In the genomic region with DNA sequence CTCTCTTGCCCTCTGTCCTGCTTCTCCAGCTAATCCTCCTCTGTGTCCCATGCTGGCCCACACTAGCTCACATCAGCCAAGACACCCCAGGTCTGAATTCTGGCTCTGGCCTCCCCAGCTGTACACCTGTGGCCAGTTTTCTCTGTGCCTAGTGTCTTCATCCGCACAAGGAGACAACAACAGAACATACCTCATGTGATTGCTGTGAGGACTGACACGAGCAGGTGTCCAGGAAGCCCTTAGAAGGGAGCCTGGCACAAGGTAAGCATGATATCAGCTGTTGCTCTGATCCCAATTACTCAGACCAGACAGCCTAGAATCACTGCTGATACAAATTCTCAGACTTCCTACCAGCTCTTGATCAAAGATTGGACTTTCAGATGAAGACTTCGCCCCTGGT, we compare ENCODE assay signal across 1 cellular context.
TF ChIP-seq lines count a peak whose summit lies in the region.

No MANE protein-coding gene starts in this region.

TF ChIP-seq in GM23338, 12 proteins besides CTCF, POLR2A, EP300 and RAD21 (continued from another document):
- TF ChIP-seq ZNF462 (CRISPR knock-in tag; IDR thresholded peaks at IDR 0.05) (no peak), POLR2AphosphoS5 (IDR thresholded peaks at IDR 0.05; ENCODE audit: low read depth) (no peak), NANOG (IDR thresholded peaks at IDR 0.05; ENCODE audit: borderline replicate concordance) (no peak), EZH2phosphoT487 (IDR thresholded peaks at IDR 0.05; ENCODE audit: unreplicated experiment) (no peak), STAT1 (IDR thresholded peaks at IDR 0.05; ENCODE audit: unreplicated experiment) (no peak), CREB1 (CRISPR knock-in tag; IDR thresholded peaks at IDR 0.05; ENCODE audit: low read depth) (no peak), ZNF114 (CRISPR knock-in tag; IDR thresholded peaks at IDR 0.05) (no peak), EZH2 (IDR thresholded peaks at IDR 0.05; ENCODE audit: low read depth, unreplicated experiment) (no peak), JUNB (IDR thresholded peaks at IDR 0.05; ENCODE audit: unreplicated experiment) (no peak)
- TF ChIP-seq, protein P1, sequence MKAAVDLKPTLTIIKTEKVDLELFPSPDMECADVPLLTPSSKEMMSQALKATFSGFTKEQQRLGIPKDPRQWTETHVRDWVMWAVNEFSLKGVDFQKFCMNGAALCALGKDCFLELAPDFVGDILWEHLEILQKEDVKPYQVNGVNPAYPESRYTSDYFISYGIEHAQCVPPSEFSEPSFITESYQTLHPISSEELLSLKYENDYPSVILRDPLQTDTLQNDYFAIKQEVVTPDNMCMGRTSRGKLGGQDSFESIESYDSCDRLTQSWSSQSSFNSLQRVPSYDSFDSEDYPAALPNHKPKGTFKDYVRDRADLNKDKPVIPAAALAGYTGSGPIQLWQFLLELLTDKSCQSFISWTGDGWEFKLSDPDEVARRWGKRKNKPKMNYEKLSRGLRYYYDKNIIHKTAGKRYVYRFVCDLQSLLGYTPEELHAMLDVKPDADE (IDR thresholded peaks at IDR 0.05), result no peak
- TF ChIP-seq, protein P2, sequence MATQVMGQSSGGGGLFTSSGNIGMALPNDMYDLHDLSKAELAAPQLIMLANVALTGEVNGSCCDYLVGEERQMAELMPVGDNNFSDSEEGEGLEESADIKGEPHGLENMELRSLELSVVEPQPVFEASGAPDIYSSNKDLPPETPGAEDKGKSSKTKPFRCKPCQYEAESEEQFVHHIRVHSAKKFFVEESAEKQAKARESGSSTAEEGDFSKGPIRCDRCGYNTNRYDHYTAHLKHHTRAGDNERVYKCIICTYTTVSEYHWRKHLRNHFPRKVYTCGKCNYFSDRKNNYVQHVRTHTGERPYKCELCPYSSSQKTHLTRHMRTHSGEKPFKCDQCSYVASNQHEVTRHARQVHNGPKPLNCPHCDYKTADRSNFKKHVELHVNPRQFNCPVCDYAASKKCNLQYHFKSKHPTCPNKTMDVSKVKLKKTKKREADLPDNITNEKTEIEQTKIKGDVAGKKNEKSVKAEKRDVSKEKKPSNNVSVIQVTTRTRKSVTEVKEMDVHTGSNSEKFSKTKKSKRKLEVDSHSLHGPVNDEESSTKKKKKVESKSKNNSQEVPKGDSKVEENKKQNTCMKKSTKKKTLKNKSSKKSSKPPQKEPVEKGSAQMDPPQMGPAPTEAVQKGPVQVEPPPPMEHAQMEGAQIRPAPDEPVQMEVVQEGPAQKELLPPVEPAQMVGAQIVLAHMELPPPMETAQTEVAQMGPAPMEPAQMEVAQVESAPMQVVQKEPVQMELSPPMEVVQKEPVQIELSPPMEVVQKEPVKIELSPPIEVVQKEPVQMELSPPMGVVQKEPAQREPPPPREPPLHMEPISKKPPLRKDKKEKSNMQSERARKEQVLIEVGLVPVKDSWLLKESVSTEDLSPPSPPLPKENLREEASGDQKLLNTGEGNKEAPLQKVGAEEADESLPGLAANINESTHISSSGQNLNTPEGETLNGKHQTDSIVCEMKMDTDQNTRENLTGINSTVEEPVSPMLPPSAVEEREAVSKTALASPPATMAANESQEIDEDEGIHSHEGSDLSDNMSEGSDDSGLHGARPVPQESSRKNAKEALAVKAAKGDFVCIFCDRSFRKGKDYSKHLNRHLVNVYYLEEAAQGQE (IDR thresholded peaks at IDR 0.05; ENCODE audit: unreplicated experiment), result no peak
